In genomic region chr15:69265347-69265955, GRCh38 we compare ENCODE assay signal across 9 cellular contexts. TPM values are rescaled to one million over a fixed set of nuclear protein-coding genes. Genes with fewer than 3 reads are reported as not detected.
A peak's percentile ranks its signal among the peaks of the same experiment; 100 is the strongest.
DNase-seq lines count a peak whose midpoint lies in the region; ATAC-seq and TF ChIP-seq lines count a peak whose summit lies in the region.
"Had no signal": no experiment of that assay in that cellular context is flagged by ENCODE, and none has a peak within 500 bp of the region (broad histone marks: within the 10 kb centered on the region; RNA-seq: fewer than 3 reads in every experiment).

No MANE protein-coding gene starts in this region.

- peak; percentile 86 for TF ChIP-seq CTCF in VCaP (conservative IDR thresholded peaks at IDR 0.05)

- DNase-seq in CD1c-positive myeloid dendritic cell (ENCODE audit: extremely low spot score) (peak; percentile 35), HT1080 (ENCODE audit: low read depth) (peak; percentile 12), left lobe of liver (ENCODE audit: low spot score) (no peak), T-helper 9 cell (no peak)
- no peak for DNase-seq in activated CD4-positive, alpha-beta T cell treated with anti-CD3 and anti-CD28 coated beads for 4 hours

- ATAC-seq in left lobe of liver (peak; percentile 73), HG03159 (IDR thresholded peaks at IDR 0.05; ENCODE audit: unreplicated experiment) (no peak), HG03457 (IDR thresholded peaks at IDR 0.05; ENCODE audit: unreplicated experiment) (no peak)

- H3K27ac ChIP-seq in VCaP = no peak overlapping the region
- H3K27ac ChIP-seq: epithelial cell of prostate had no signal

RNA-seq across cellular contexts. Expression of gene PAQR5, which starts 33.3 kb away (rescaled TPM):
- total RNA-seq in HT1080 (2014; rRNA removed; shearing (Covaris generic)) = 5.3 and 6.5 TPM in 2 replicates
- 10.3 TPM in 2 replicates for polyA plus RNA-seq in HT1080 (2015; cell fraction: cytosol; rRNA removed)
- polyA plus RNA-seq in HT1080 (2015; cell fraction: nucleus; rRNA removed) = 7.5 and 8.7 TPM in 2 replicates
- total RNA-seq in left lobe of liver = 0.50 TPM

Comparison
In these comparisons a context has a peak if more than half of its experiments do, and no peak if none do; other contexts are left out.
1. DNase-seq: peak in CD1c-positive myeloid dendritic cell (single experiment) and HT1080 (single experiment); none in left lobe of liver (single experiment), activated CD4-positive, alpha-beta T cell treated with anti-CD3 and anti-CD28 coated beads for 4 hours (0 of 2) and T-helper 9 cell (single experiment).